14 cellular contexts compared by ENCODE assay signal in genomic region chr6:37027811-37028469, GRCh38. TPM values are rescaled to one million over a fixed set of nuclear protein-coding genes. Genes with fewer than 3 reads are reported as not detected.
"Had no signal": no experiment of that assay in that cellular context is flagged by ENCODE, and none has a peak within 500 bp of the region (broad histone marks: within the 10 kb centered on the region; RNA-seq: fewer than 3 reads in every experiment).

No MANE protein-coding gene starts in this region.

- H3K9me3 ChIP-seq: prostate gland, testis had no signal

- H3K4me3 Mint-ChIP-seq: naive thymus-derived CD4-positive, alpha-beta T cell; stimulated activated naive CD8-positive, alpha-beta T cell treated with anti-CD3 and anti-CD28 coated beads, Interleukin-15, Interleukin-2, amounts not matched to agents 100 ng/mL and 50 ng/mL, for 24 hours; WTC11 had no signal

- H3K27ac Mint-ChIP-seq: stimulated activated naive CD8-positive, alpha-beta T cell treated with anti-CD3 and anti-CD28 coated beads, Interleukin-15, Interleukin-2, amounts not matched to agents 100 ng/mL and 50 ng/mL, for 24 hours; WTC11 had no signal

- H3K9me3 Mint-ChIP-seq: stimulated activated naive CD8-positive, alpha-beta T cell treated with anti-CD3 and anti-CD28 coated beads, Interleukin-15, Interleukin-2, amounts not matched to agents 100 ng/mL and 50 ng/mL, for 24 hours had no signal

- H3K4me3 ChIP-seq: cardiac muscle cell, esophagus squamous epithelium, lung, prostate gland, testis had no signal

- H3K4me1 Mint-ChIP-seq: WTC11 had no signal

- DNase-seq: activated CD8-positive, alpha-beta memory T cell treated with anti-CD3 and anti-CD28 coated beads, Interleukin-2, amount 50 U/mL, for 4 hours; activated naive CD4-positive, alpha-beta T cell; esophagus squamous epithelium; foreskin fibroblast; left cardiac atrium; naive thymus-derived CD4-positive, alpha-beta T cell; stimulated activated CD4-positive, alpha-beta T cell treated with anti-CD3 and anti-CD28 coated beads, Interleukin-2, amount 100 ng/mL, for 24 hours; testis had no signal

- H3K4me1 ChIP-seq: prostate gland, testis had no signal

- H3K36me3 ChIP-seq: cardiac muscle cell, esophagus squamous epithelium, prostate gland had no signal

- H3K27ac ChIP-seq: cardiac muscle cell, prostate gland, testis had no signal

- H3K27me3 ChIP-seq: cardiac muscle cell, esophagus squamous epithelium, testis had no signal

- ATAC-seq: left cardiac atrium; naive thymus-derived CD4-positive, alpha-beta T cell; sciatic nerve; WTC11 had no signal

- H3K27me3 Mint-ChIP-seq: naive thymus-derived CD4-positive, alpha-beta T cell; stimulated activated naive CD8-positive, alpha-beta T cell treated with anti-CD3 and anti-CD28 coated beads, Interleukin-15, Interleukin-2, amounts not matched to agents 100 ng/mL and 50 ng/mL, for 24 hours had no signal

RNA-seq across cellular contexts. Expression of gene FGD2, which starts 22.5 kb away (rescaled TPM):
- total RNA-seq: cardiac muscle cell had no signal
